In genomic region chr17:29155966-29156338, GRCh38 we compare ENCODE assay signal across 9 cellular contexts. TPM values are rescaled to one million over a fixed set of nuclear protein-coding genes. Genes with fewer than 3 reads are reported as not detected.
DNase-seq lines count a peak whose midpoint lies in the region; ATAC-seq and TF ChIP-seq lines count a peak whose summit lies in the region.
"Had no signal": no experiment of that assay in that cellular context is flagged by ENCODE, and none has a peak within 500 bp of the region (broad histone marks: within the 10 kb centered on the region; RNA-seq: fewer than 3 reads in every experiment).

No MANE protein-coding gene starts in this region.

- H3K4me1 ChIP-seq in Panc1 (ENCODE audit: control insufficient read depth, insufficient read depth, low read length) (peaks cover 99% of the 10 kb centered on the region), duodenal mucosa (ENCODE audit: control insufficient read depth in 1 of 2, insufficient read depth in 2 of 2, low read length in 2 of 2) (peaks cover 69 to 71% of the 10 kb centered on the region in 2 donors)

- no TSS peak for BruUV-seq in Panc1 (replicated peaks; lab: Mats Ljungman, UMichigan)

- no peaks in the 10 kb centered on the region for H3K9me3 Mint-ChIP-seq in nephron progenitor cell

- in situ Hi-C loops in Panc1 (cut with HindIII; ENCODE audit: low pct_unique_long_range_greater_than_20kb, low sequenced_read_pairs), result no loop called here
- in situ Hi-C loops in GM13977 (cut with MboI; ENCODE audit: low pct_unique_long_range_greater_than_20kb, low sequenced_read_pairs, unreplicated experiment), result no loop called here

- peaks cover 5% of the 10 kb centered on the region for H3K36me3 Mint-ChIP-seq in nephron progenitor cell (ENCODE audit: low read depth)

- peak overlapping the region; percentile 91 for H3K27ac Mint-ChIP-seq in nephron progenitor cell

- no peaks in the 10 kb centered on the region for H3K9me3 ChIP-seq in Panc1 (ENCODE audit: control insufficient read depth, insufficient read depth, low read depth, low read length)
- no peaks in the 10 kb centered on the region for H3K9me3 ChIP-seq in duodenal mucosa (ENCODE audit: control insufficient read depth in 1 of 2, low read length in 2 of 2)
- H3K9me3 ChIP-seq: mucosa of descending colon had no signal

- H3K36me3 ChIP-seq in Panc1 (ENCODE audit: control insufficient read depth, insufficient read depth, low read length) (no peaks in the 10 kb centered on the region), duodenal mucosa (ENCODE audit: control insufficient read depth in 1 of 2, insufficient read depth in 2 of 2, low read length in 2 of 2) (no peaks in the 10 kb centered on the region)

- H3K27me3 ChIP-seq in Panc1 (ENCODE audit: control insufficient read depth, insufficient read depth, low read length) (no peaks in the 10 kb centered on the region), duodenal mucosa (ENCODE audit: control insufficient read depth in 1 of 2, insufficient read depth in 2 of 2, low read length in 2 of 2) (no peaks in the 10 kb centered on the region)

- peak overlapping the region; percentile 40 to 56 for H3K9ac ChIP-seq in duodenal mucosa (ENCODE audit: low read depth in 1 of 2, low read length in 2 of 2)

- no peak overlapping the region for H3K4me3 Mint-ChIP-seq in nephron progenitor cell

- ATAC-seq in Panc1 (0 out of 2 replicates have a peak, but pooled peaks have one; percentile 0), HG03039 (IDR thresholded peaks at IDR 0.05; ENCODE audit: unreplicated experiment) (no peak)

- intact Hi-C loops in Panc1 (cut with micrococcal nuclease; ENCODE audit: unreplicated experiment), result no loop called here

- H3K4me3 ChIP-seq in Panc1 (ENCODE audit: low read depth in 2 of 2, low read length in 2 of 2) (no peak overlapping the region), duodenal mucosa (ENCODE audit: low read depth in 1 of 2, low read length in 2 of 2) (peak overlapping the region in 1 of 2 donors; percentile 6)
- H3K4me3 ChIP-seq: mucosa of descending colon had no signal

- CTCF ChIA-PET in Panc1 (lab: Charles Lee), result interaction anchor here (0.6 kb wide), 1 partner anchor 22 kb away, joined by 5 read pairs; no protein-coding TSS in a partner anchor

- H3K27ac ChIP-seq in Panc1 (ENCODE audit: low read length), result peak overlapping the region; percentile 97
- peak overlapping the region; percentile 70 for H3K27ac ChIP-seq in duodenal mucosa (ENCODE audit: low read depth, low read length)

- DNase-seq in AG20443 (ENCODE audit: low spot score) (peak; percentile 23), Panc1 (ENCODE audit: low read depth, low spot score) (no peak), nephron progenitor cell (no peak), GM13977 (ENCODE audit: low spot score) (no peak), kidney glomerular epithelial cell (lab: John Stamatoyannopoulos, UW) (no peak), NCI-H187 treated with DMSO at 0.1 percent for 48 hours (lab: John Stamatoyannopoulos, UW) (no peak)

- POLR2A ChIA-PET in Panc1 (lab: Charles Lee), result no interaction called here

- no peak for TF ChIP-seq CTCF in Panc1 (IDR thresholded peaks at IDR 0.05)
- no peak for TF ChIP-seq CTCF in nephron progenitor cell (IDR thresholded peaks at IDR 0.05)
- no peak for TF ChIP-seq CTCF in GM13977 (IDR thresholded peaks at IDR 0.05; ENCODE audit: extremely low read depth, insufficient read depth, missing control alignments)

- H3K27me3 Mint-ChIP-seq in nephron progenitor cell (ENCODE audit: low read depth, poor library complexity), result peaks cover 5% of the 10 kb centered on the region

- peaks cover 77% of the 10 kb centered on the region for H3K4me1 Mint-ChIP-seq in nephron progenitor cell

RNA-seq across cellular contexts. Expression of gene MYO18A, which starts 24.2 kb away (rescaled TPM):
- total RNA-seq in Panc1 (2021; ENCODE audit: unreplicated experiment), result 108 TPM
- polyA plus RNA-seq in Panc1 (2012; ENCODE audit: insufficient read length), result 94.4 TPM
